ENCODE assay signal across 1 cellular context in genomic region chr9:137300607-137301085, GRCh38.
A peak's percentile ranks its signal among the peaks of the same experiment; 100 is the strongest.
TF ChIP-seq lines count a peak whose summit lies in the region.

No MANE protein-coding gene starts in this region.

TF ChIP-seq in K562, 482 proteins besides CTCF, POLR2A, EP300 and RAD21 (continued from another document):
- TF ChIP-seq ZBTB11 (CRISPR knock-in tag; IDR thresholded peaks at IDR 0.05) = peak in 1 of 3 experiments; percentile 48; a peak in 1 of 6 replicates
- no peak for TF ChIP-seq ASH1L (IDR thresholded peaks at IDR 0.05; ENCODE audit: borderline replicate concordance, low read depth, partially characterized antibody)
